ENCODE assay signal across 18 cellular contexts in genomic region chr12:121702944-121703343, GRCh38. TPM values are rescaled to one million over a fixed set of nuclear protein-coding genes. Genes with fewer than 3 reads are reported as not detected.
DNase-seq lines count a peak whose midpoint lies in the region; ATAC-seq and TF ChIP-seq lines count a peak whose summit lies in the region.
"Had no signal": no experiment of that assay in that cellular context is flagged by ENCODE, and none has a peak within 500 bp of the region (broad histone marks: within the 10 kb centered on the region; RNA-seq: fewer than 3 reads in every experiment).

No MANE protein-coding gene starts in this region.

- no peaks in the 10 kb centered on the region for H3K4me1 Mint-ChIP-seq in stimulated activated naive CD8-positive, alpha-beta T cell treated with anti-CD3 and anti-CD28 coated beads, Interleukin-15, amount 100 ng/mL, for 72 hours
- H3K4me1 Mint-ChIP-seq: B cell; CD4-positive, CD25-positive, alpha-beta regulatory T cell; CD8-positive, alpha-beta memory T cell had no signal

- H3K9me3 ChIP-seq in lower lobe of right lung (no peaks in the 10 kb centered on the region), thyroid gland (no peaks in the 10 kb centered on the region)
- H3K9me3 ChIP-seq: HAP-1 had no signal

- no peak for TF ChIP-seq POLR2A in thyroid gland (IDR thresholded peaks at IDR 0.05)

- intact Hi-C loops in lower lobe of right lung (cut with DNase I) (no loop called here), thyroid gland (cut with DNase I) (loop anchor here (5.0 kb wide), 1 partner anchor 69 kb away; no protein-coding TSS in a partner anchor)

- H3K36me3 ChIP-seq in lower lobe of right lung, result no peaks in the 10 kb centered on the region
- no peaks in the 10 kb centered on the region for H3K36me3 ChIP-seq in thyroid gland
- H3K36me3 ChIP-seq: BLaER1 treated with 17β-estradiol and CSF1 and Interleukin-3, amounts not matched to agents 10 nM and 100 nM; HAP-1 had no signal

- TF ChIP-seq CTCF in lower lobe of right lung (IDR thresholded peaks at IDR 0.05) (no peak), thyroid gland (IDR thresholded peaks at IDR 0.05) (no peak)

- peak overlapping the region; percentile 65 for H3K27ac ChIP-seq in lower lobe of right lung
- peak overlapping the region; percentile 85 to 94 (median 88) for H3K27ac ChIP-seq in thyroid gland
- H3K27ac ChIP-seq: BLaER1 treated with 17β-estradiol and CSF1 and Interleukin-3, amounts not matched to agents 10 nM and 100 nM; HL-60 had no signal

- WGBS in thyroid gland, 2 donors, result 82 to 93% methylated on average over 5 of the region's 6 CpGs

- H3K9me3 Mint-ChIP-seq in stimulated activated naive CD8-positive, alpha-beta T cell treated with anti-CD3 and anti-CD28 coated beads, Interleukin-15, amount 100 ng/mL, for 72 hours, result no peaks in the 10 kb centered on the region

- ATAC-seq in stimulated activated naive CD8-positive, alpha-beta T cell treated with anti-CD3 and anti-CD28 coated beads, Interleukin-15, Interleukin-2, amounts not matched to agents 100 U/mL and 50 U/mL, for 24 hours, result peak; percentile 3
- no peak for ATAC-seq in stimulated activated naive CD8-positive, alpha-beta T cell treated with anti-CD3 and anti-CD28 coated beads, Interleukin-15, amount 100 ng/mL, for 72 hours
- ATAC-seq in lower lobe of right lung (no peak), HG03565 (IDR thresholded peaks at IDR 0.05; ENCODE audit: unreplicated experiment) (no peak)

- H3K27ac Mint-ChIP-seq in stimulated activated naive CD8-positive, alpha-beta T cell treated with anti-CD3 and anti-CD28 coated beads, Interleukin-15, amount 100 ng/mL, for 72 hours, result peak overlapping the region in 1 of 2 donors; percentile 48
- H3K27ac Mint-ChIP-seq: B cell; CD4-positive, CD25-positive, alpha-beta regulatory T cell; CD8-positive, alpha-beta memory T cell had no signal

- H3K4me3 ChIP-seq in lower lobe of right lung, result no peak overlapping the region
- no peak overlapping the region for H3K4me3 ChIP-seq in thyroid gland (replicated peaks in 1 of 3)
- H3K4me3 ChIP-seq: BLaER1 treated with 17β-estradiol and CSF1 and Interleukin-3, amounts not matched to agents 10 nM and 100 nM; HAP-1 had no signal

- no peaks in the 10 kb centered on the region for H3K27me3 ChIP-seq in lower lobe of right lung (ENCODE audit: low read depth)
- H3K27me3 ChIP-seq in thyroid gland, result no peaks in the 10 kb centered on the region
- H3K27me3 ChIP-seq: BLaER1 treated with 17β-estradiol and CSF1 and Interleukin-3, amounts not matched to agents 10 nM and 100 nM had no signal

- no peak overlapping the region for H3K4me3 Mint-ChIP-seq in stimulated activated naive CD8-positive, alpha-beta T cell treated with anti-CD3 and anti-CD28 coated beads, Interleukin-15, amount 100 ng/mL, for 72 hours
- H3K4me3 Mint-ChIP-seq: B cell; CD4-positive, CD25-positive, alpha-beta regulatory T cell; CD8-positive, alpha-beta memory T cell had no signal

- DNase-seq in stimulated activated naive CD8-positive, alpha-beta T cell treated with anti-CD3 and anti-CD28 coated beads, Interleukin-15, Interleukin-2, amounts not matched to agents 100 U/mL and 50 U/mL, for 24 hours, result no peak
- DNase-seq in stimulated activated naive CD8-positive, alpha-beta T cell treated with anti-CD3 and anti-CD28 coated beads, Interleukin-15, amount 100 ng/mL, for 72 hours, result no peak
- DNase-seq in lower lobe of right lung, result no peak
- no peak for DNase-seq in thyroid gland
- DNase-seq in GF-D8 (lab: John Stamatoyannopoulos, UW), result no peak
- no peak for DNase-seq in activated CD8-positive, alpha-beta memory T cell treated with anti-CD3 and anti-CD28 coated beads, Interleukin-2, amount 50 U/mL, for 4 hours
- DNase-seq: CD4-positive, CD25-positive, alpha-beta regulatory T cell; CD8-positive, alpha-beta memory T cell; COR-L47; DMS 273 treated with DMSO at 0.1 percent for 48 hours; DMS53; DND-41; EL had no signal

- H3K4me1 ChIP-seq in lower lobe of right lung (peaks cover 13% of the 10 kb centered on the region), thyroid gland (peaks cover 24 to 29% of the 10 kb centered on the region in 2 donors)

- H3K27me3 Mint-ChIP-seq in stimulated activated naive CD8-positive, alpha-beta T cell treated with anti-CD3 and anti-CD28 coated beads, Interleukin-15, amount 100 ng/mL, for 72 hours, result no peaks in the 10 kb centered on the region
- H3K27me3 Mint-ChIP-seq: B cell had no signal

RNA-seq across cellular contexts. Expression of gene TMEM120B, which starts 9.6 kb away (rescaled TPM):
- total RNA-seq in lower lobe of right lung, result 13.4 TPM
- 10 to 100 TPM; 12.5 to 15.4 (median 14.2) TPM for total RNA-seq in thyroid gland

RNA-seq across cellular contexts. Expression of gene MORN3, which starts 33.5 kb away (rescaled TPM):
- 2.1 TPM for total RNA-seq in lower lobe of right lung
- 1 to 10 TPM in 3 of 4 donors, under 1 TPM in 1; 0.40 to 2.3 (median 1.1) TPM for total RNA-seq in thyroid gland
